1 cellular context compared by ENCODE assay signal in the genomic region with DNA sequence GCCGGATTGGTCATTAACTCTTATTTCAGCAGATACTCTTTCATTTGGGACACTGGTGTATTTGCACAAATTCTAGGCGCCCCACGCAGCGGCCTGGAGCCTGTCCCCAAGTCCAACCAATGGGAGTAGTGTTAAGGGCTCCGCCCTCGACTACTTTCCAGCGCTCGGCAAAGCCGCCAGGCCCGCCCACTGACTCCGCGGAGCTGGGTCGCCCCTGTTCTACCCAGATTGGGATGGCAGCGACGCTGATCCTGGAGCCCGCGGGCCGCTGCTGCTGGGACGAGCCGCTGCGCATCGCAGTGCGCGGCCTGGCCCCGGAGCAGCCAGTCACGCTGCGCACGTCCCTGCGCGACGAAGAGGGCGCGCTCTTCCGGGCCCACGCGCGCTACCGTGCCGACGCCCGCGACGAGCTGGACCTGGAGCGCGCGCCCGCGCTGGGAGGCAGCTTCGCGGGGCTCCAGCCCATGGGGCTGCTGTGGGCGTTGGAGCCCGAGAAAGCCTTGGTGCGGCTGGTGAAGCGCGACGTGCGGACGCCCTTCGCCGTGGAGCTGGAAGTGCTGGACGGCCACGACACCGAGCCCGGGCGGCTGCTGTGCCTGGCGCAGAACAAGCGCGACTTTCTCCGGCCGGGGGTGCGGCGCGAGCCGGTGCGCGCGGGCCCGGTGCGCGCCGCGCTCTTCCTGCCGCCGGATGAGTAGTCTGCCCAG.
TF ChIP-seq lines count a peak whose summit lies in the region.

A gene with protein sequence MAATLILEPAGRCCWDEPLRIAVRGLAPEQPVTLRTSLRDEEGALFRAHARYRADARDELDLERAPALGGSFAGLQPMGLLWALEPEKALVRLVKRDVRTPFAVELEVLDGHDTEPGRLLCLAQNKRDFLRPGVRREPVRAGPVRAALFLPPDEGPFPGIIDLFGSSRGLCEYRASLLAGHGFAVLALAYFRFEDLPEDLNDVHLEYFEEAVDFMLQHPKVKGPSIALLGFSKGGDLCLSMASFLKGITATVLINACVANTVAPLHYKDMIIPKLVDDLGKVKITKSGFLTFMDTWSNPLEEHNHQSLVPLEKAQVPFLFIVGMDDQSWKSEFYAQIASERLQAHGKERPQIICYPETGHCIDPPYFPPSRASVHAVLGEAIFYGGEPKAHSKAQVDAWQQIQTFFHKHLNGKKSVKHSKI (plus strand): TSS at position 179 of the 707 bp plus-strand sequence. CDS start 55 bp downstream, at position 234.

TF ChIP-seq in HepG2, 621 proteins besides CTCF, POLR2A, EP300 and RAD21 (continued from another document and continues in another):
- TF ChIP-seq CSRNP1 (CRISPR knock-in tag; IDR thresholded peaks at IDR 0.05) (peak; percentile 72; the same call in 1 of the 2 replicates), ZNF337 (CRISPR knock-in tag; IDR thresholded peaks at IDR 0.05; ENCODE audit: borderline replicate concordance, low read depth) (no peak), HNF4G (IDR thresholded peaks at IDR 0.05; ENCODE audit: borderline replicate concordance, low read depth, low read length) (no peak), HNF4G (CRISPR knock-in tag; IDR thresholded peaks at IDR 0.05; ENCODE audit: borderline replicate concordance, low read depth) (no peak), ARID5B (CRISPR knock-in tag; IDR thresholded peaks at IDR 0.05) (no peak), ZNF282 (IDR thresholded peaks at IDR 0.05; ENCODE audit: partially characterized antibody) (no peak), SRSF9 (IDR thresholded peaks at IDR 0.05; ENCODE audit: borderline replicate concordance, insufficient read depth, low read depth, low read length, poor library complexity, severe bottlenecking) (no peak), STAG1 (CRISPR knock-in tag; IDR thresholded peaks at IDR 0.05) (no peak), NKX3-1 (CRISPR knock-in tag; IDR thresholded peaks at IDR 0.05) (no peak), ARHGAP35 (CRISPR knock-in tag; IDR thresholded peaks at IDR 0.05; ENCODE audit: borderline replicate concordance) (0 out of 2 replicates have a peak, but pooled peaks have one; percentile 21), SRSF4 (IDR thresholded peaks at IDR 0.05; ENCODE audit: low read depth, low read length, poor library complexity, severe bottlenecking) (no peak), HOXA3 (CRISPR knock-in tag; IDR thresholded peaks at IDR 0.05) (no peak), POLR2G (IDR thresholded peaks at IDR 0.05; ENCODE audit: low read depth, low read length) (peak; percentile 81), TFDP1 (CRISPR knock-in tag; IDR thresholded peaks at IDR 0.05; ENCODE audit: borderline replicate concordance) (peak; percentile 9; the same call in 1 of the 2 replicates), ZFX (CRISPR knock-in tag; IDR thresholded peaks at IDR 0.05; ENCODE audit: low read depth) (peak; percentile 90), GABPB1 (CRISPR knock-in tag; IDR thresholded peaks at IDR 0.05) (peak; percentile 65; the same call in 1 of the 2 replicates), SMARCE1 (IDR thresholded peaks at IDR 0.05; ENCODE audit: borderline replicate concordance) (no peak), ZNF775 (CRISPR knock-in tag; IDR thresholded peaks at IDR 0.05; ENCODE audit: borderline replicate concordance) (no peak), IKZF4 (CRISPR knock-in tag; IDR thresholded peaks at IDR 0.05; ENCODE audit: borderline replicate concordance, low read depth, not compliant biosample characterization) (peak; percentile 16), NR1H2 (CRISPR knock-in tag; IDR thresholded peaks at IDR 0.05; ENCODE audit: borderline replicate concordance, low read depth) (0 out of 2 replicates have a peak, but pooled peaks have one; percentile 32), ATF5 (CRISPR knock-in tag; IDR thresholded peaks at IDR 0.05; ENCODE audit: low read depth) (0 out of 2 replicates have a peak, but pooled peaks have one; percentile 37), ZNF230 (CRISPR knock-in tag; IDR thresholded peaks at IDR 0.05) (0 out of 2 replicates have a peak, but pooled peaks have one; percentile 68), MBNL3 (CRISPR knock-in tag; conservative IDR thresholded peaks at IDR 0.05) (no peak), ZNF576 (CRISPR knock-in tag; IDR thresholded peaks at IDR 0.05) (no peak), HOXA9 (CRISPR knock-in tag; IDR thresholded peaks at IDR 0.05; ENCODE audit: borderline replicate concordance) (peak; percentile 62; the same call in 1 of the 2 replicates), ZNF746 (CRISPR knock-in tag; IDR thresholded peaks at IDR 0.05) (no peak), ZFP90 (CRISPR knock-in tag; IDR thresholded peaks at IDR 0.05; ENCODE audit: borderline replicate concordance) (peak; percentile 49; the same call in 1 of the 2 replicates), TCF12 (IDR thresholded peaks at IDR 0.05) (no peak), TCF12 (CRISPR knock-in tag; IDR thresholded peaks at IDR 0.05) (no peak; the same call in 1 of the 2 replicates), ZNF652 (CRISPR knock-in tag; IDR thresholded peaks at IDR 0.05; ENCODE audit: borderline replicate concordance, low read depth) (0 out of 2 replicates have a peak, but pooled peaks have one; percentile 40), NR2C2 (CRISPR knock-in tag; IDR thresholded peaks at IDR 0.05; ENCODE audit: borderline replicate concordance) (0 out of 2 replicates have a peak, but pooled peaks have one; percentile 31)
- TF ChIP-seq, protein P1, sequence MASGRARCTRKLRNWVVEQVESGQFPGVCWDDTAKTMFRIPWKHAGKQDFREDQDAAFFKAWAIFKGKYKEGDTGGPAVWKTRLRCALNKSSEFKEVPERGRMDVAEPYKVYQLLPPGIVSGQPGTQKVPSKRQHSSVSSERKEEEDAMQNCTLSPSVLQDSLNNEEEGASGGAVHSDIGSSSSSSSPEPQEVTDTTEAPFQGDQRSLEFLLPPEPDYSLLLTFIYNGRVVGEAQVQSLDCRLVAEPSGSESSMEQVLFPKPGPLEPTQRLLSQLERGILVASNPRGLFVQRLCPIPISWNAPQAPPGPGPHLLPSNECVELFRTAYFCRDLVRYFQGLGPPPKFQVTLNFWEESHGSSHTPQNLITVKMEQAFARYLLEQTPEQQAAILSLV (CRISPR knock-in tag; IDR thresholded peaks at IDR 0.05; ENCODE audit: borderline replicate concordance) = no peak
- TF ChIP-seq, protein P2, sequence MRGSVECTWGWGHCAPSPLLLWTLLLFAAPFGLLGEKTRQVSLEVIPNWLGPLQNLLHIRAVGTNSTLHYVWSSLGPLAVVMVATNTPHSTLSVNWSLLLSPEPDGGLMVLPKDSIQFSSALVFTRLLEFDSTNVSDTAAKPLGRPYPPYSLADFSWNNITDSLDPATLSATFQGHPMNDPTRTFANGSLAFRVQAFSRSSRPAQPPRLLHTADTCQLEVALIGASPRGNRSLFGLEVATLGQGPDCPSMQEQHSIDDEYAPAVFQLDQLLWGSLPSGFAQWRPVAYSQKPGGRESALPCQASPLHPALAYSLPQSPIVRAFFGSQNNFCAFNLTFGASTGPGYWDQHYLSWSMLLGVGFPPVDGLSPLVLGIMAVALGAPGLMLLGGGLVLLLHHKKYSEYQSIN (CRISPR knock-in tag; IDR thresholded peaks at IDR 0.05; ENCODE audit: borderline replicate concordance) = no peak
- TF ChIP-seq, protein P3, sequence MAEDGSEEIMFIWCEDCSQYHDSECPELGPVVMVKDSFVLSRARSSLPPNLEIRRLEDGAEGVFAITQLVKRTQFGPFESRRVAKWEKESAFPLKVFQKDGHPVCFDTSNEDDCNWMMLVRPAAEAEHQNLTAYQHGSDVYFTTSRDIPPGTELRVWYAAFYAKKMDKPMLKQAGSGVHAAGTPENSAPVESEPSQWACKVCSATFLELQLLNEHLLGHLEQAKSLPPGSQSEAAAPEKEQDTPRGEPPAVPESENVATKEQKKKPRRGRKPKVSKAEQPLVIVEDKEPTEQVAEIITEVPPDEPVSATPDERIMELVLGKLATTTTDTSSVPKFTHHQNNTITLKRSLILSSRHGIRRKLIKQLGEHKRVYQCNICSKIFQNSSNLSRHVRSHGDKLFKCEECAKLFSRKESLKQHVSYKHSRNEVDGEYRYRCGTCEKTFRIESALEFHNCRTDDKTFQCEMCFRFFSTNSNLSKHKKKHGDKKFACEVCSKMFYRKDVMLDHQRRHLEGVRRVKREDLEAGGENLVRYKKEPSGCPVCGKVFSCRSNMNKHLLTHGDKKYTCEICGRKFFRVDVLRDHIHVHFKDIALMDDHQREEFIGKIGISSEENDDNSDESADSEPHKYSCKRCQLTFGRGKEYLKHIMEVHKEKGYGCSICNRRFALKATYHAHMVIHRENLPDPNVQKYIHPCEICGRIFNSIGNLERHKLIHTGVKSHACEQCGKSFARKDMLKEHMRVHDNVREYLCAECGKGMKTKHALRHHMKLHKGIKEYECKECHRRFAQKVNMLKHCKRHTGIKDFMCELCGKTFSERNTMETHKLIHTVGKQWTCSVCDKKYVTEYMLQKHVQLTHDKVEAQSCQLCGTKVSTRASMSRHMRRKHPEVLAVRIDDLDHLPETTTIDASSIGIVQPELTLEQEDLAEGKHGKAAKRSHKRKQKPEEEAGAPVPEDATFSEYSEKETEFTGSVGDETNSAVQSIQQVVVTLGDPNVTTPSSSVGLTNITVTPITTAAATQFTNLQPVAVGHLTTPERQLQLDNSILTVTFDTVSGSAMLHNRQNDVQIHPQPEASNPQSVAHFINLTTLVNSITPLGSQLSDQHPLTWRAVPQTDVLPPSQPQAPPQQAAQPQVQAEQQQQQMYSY (CRISPR knock-in tag; IDR thresholded peaks at IDR 0.05) = 0 out of 2 replicates have a peak, but pooled peaks have one; percentile 42
- TF ChIP-seq, protein P4, sequence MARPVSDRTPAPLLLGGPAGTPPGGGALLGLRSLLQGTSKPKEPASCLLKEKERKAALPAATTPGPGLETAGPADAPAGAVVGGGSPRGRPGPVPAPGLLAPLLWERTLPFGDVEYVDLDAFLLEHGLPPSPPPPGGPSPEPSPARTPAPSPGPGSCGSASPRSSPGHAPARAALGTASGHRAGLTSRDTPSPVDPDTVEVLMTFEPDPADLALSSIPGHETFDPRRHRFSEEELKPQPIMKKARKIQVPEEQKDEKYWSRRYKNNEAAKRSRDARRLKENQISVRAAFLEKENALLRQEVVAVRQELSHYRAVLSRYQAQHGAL (CRISPR knock-in tag; IDR thresholded peaks at IDR 0.05; ENCODE audit: not compliant biosample characterization) = no peak
- TF ChIP-seq, protein P5, sequence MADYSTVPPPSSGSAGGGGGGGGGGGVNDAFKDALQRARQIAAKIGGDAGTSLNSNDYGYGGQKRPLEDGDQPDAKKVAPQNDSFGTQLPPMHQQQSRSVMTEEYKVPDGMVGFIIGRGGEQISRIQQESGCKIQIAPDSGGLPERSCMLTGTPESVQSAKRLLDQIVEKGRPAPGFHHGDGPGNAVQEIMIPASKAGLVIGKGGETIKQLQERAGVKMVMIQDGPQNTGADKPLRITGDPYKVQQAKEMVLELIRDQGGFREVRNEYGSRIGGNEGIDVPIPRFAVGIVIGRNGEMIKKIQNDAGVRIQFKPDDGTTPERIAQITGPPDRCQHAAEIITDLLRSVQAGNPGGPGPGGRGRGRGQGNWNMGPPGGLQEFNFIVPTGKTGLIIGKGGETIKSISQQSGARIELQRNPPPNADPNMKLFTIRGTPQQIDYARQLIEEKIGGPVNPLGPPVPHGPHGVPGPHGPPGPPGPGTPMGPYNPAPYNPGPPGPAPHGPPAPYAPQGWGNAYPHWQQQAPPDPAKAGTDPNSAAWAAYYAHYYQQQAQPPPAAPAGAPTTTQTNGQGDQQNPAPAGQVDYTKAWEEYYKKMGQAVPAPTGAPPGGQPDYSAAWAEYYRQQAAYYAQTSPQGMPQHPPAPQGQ (CRISPR knock-in tag; IDR thresholded peaks at IDR 0.05; ENCODE audit: borderline replicate concordance) = no peak
